8 cellular contexts compared by ENCODE assay signal in genomic region chr15:52529289-52529929, GRCh38. TPM values are rescaled to one million over a fixed set of nuclear protein-coding genes. Genes with fewer than 3 reads are reported as not detected.
A peak's percentile ranks its signal among the peaks of the same experiment; 100 is the strongest.
DNase-seq lines count a peak whose midpoint lies in the region; ATAC-seq, FAIRE-seq and TF ChIP-seq lines count a peak whose summit lies in the region.

No MANE protein-coding gene starts in this region.

- TF ChIP-seq CTCF in RWPE2 (IDR thresholded peaks at IDR 0.05; ENCODE audit: poor library complexity, severe bottlenecking) (peak; percentile 24), body of pancreas (IDR thresholded peaks at IDR 0.05) (no peak), HepG2 (CRISPR knock-in tag; IDR thresholded peaks at IDR 0.05) (no peak)

- peak overlapping the region; percentile 53 to 86 (median 78); a peak in 21 of 22 replicates for H3K27ac ChIP-seq in BLaER1 treated with 17β-estradiol and CSF1 and Interleukin-3, amounts not matched to agents 10 nM and 100 nM
- H3K27ac ChIP-seq in RWPE2 (ENCODE audit: poor library complexity, severe bottlenecking) (peak overlapping the region; percentile 28), body of pancreas (peak overlapping the region; percentile 25 to 73 (median 43)), HepG2 (ENCODE audit: extremely low read length, insufficient read depth, low read length) (no peak overlapping the region)

- H3K4me2 ChIP-seq in BLaER1 treated with 17β-estradiol and CSF1 and Interleukin-3, amounts not matched to agents 10 nM and 100 nM: peak overlapping the region; percentile 75 to 97 (median 89)
- H3K4me2 ChIP-seq in HepG2 (ENCODE audit: low read depth, low read length): peak overlapping the region; percentile 81

- peak overlapping the region; percentile 78 to 90 (median 87) for H3K9ac ChIP-seq in BLaER1 treated with 17β-estradiol and CSF1 and Interleukin-3, amounts not matched to agents 10 nM and 100 nM
- H3K9ac ChIP-seq in HepG2 (ENCODE audit: insufficient read depth, low read depth, low read length): no peak overlapping the region

- no peak for TF ChIP-seq POLR2A in body of pancreas (IDR thresholded peaks at IDR 0.05)
- TF ChIP-seq POLR2A in HepG2 (IDR thresholded peaks at IDR 0.05; ENCODE audit: insufficient read depth in 1 of 2, low read depth in 2 of 2, low read length in 2 of 2): no peak

- no peak for DNase-seq in RWPE2 (ENCODE audit: low spot score)
- peak in 1 of 4 donors; percentile 13 for DNase-seq in body of pancreas
- no peak for DNase-seq in HepG2 (ENCODE audit: low spot score)
- DNase-seq in stimulated activated CD8-positive, alpha-beta memory T cell treated with anti-CD3 and anti-CD28 coated beads, Interleukin-4, amount 100 ng/mL, for 48 hours: peak; percentile 48
- no peak for DNase-seq in HUDEP-2 (lab: John Stamatoyannopoulos, UW; ENCODE audit: unreplicated experiment in 76 of 76)
- no peak for DNase-seq in NCI-H2227 treated with DMSO at 0.1 percent for 48 hours (lab: John Stamatoyannopoulos, UW)

- H4K20me1 ChIP-seq in BLaER1 treated with 17β-estradiol and CSF1 and Interleukin-3, amounts not matched to agents 10 nM and 100 nM: peaks cover 9 to 41% (median 33%) of the 10 kb centered on the region in 11 experiments; a peak in 17 of 22 replicates
- no peaks in the 10 kb centered on the region for H4K20me1 ChIP-seq in HepG2 (ENCODE audit: insufficient read depth, low read length)

- peaks cover 17 to 23% (median 21%) of the 10 kb centered on the region in 11 experiments for H3K27me3 ChIP-seq in BLaER1 treated with 17β-estradiol and CSF1 and Interleukin-3, amounts not matched to agents 10 nM and 100 nM
- H3K27me3 ChIP-seq in RWPE2 (ENCODE audit: insufficient read depth, poor library complexity, severe bottlenecking) (no peaks in the 10 kb centered on the region), body of pancreas (no peaks in the 10 kb centered on the region), HepG2 (ENCODE audit: control insufficient read depth in 1 of 2, insufficient read depth in 2 of 2, low read length in 2 of 2) (peaks cover 3 to 42% of the 10 kb centered on the region in 2 experiments; a peak in 4 of 5 replicates)

- no peaks in the 10 kb centered on the region for H3K36me3 ChIP-seq in BLaER1 treated with 17β-estradiol and CSF1 and Interleukin-3, amounts not matched to agents 10 nM and 100 nM
- H3K36me3 ChIP-seq in RWPE2 (ENCODE audit: low read depth) (no peaks in the 10 kb centered on the region), body of pancreas (replicated peaks in 1 of 2; ENCODE audit: insufficient read depth in 1 of 2, low read depth in 2 of 2) (no peaks in the 10 kb centered on the region), HepG2 (replicated peaks in 1 of 2; ENCODE audit: control insufficient read depth in 1 of 2, insufficient read depth in 2 of 2, low read length in 2 of 2) (no peaks in the 10 kb centered on the region)

- peaks cover 16 to 21% (median 18%) of the 10 kb centered on the region in 10 experiments for H3K4me1 ChIP-seq in BLaER1 treated with 17β-estradiol and CSF1 and Interleukin-3, amounts not matched to agents 10 nM and 100 nM
- H3K4me1 ChIP-seq in RWPE2 (ENCODE audit: insufficient read depth, poor library complexity, severe bottlenecking) (peaks cover 6% of the 10 kb centered on the region), body of pancreas (peaks cover 17% of the 10 kb centered on the region), HepG2 (ENCODE audit: insufficient read depth, low read length) (peaks cover 23% of the 10 kb centered on the region)

- TF ChIP-seq EP300 in HepG2 (IDR thresholded peaks at IDR 0.05; ENCODE audit: low read depth in 2 of 2, low read length in 2 of 2) (no peak), HepG2 (CRISPR knock-in tag; IDR thresholded peaks at IDR 0.05; ENCODE audit: borderline replicate concordance) (no peak)

- H2AFZ ChIP-seq in HepG2 (ENCODE audit: low read length): peak overlapping the region; percentile 39

- no TSS peak for BruUV-seq in HepG2 (replicated peaks; lab: Mats Ljungman, UMichigan)

- WGBS in body of pancreas, 2 donors: 1 to 2% methylated on average over 20 to 37 of the region's 37 CpGs
- WGBS in HepG2 (ENCODE audit: low lambda C conversion rate): 5% methylated on average over 18 of the region's 37 CpGs

- ATAC-seq in GM21723 (IDR thresholded peaks at IDR 0.05; ENCODE audit: unreplicated experiment): peak; percentile 6
- peak; percentile 44; the same call in 2 of the 3 replicates for ATAC-seq in RWPE2 (ENCODE audit: low read depth)
- no peak for ATAC-seq in body of pancreas
- peak; percentile 64 for ATAC-seq in HepG2

- no peak for TF ChIP-seq RAD21 in HepG2 (CRISPR knock-in tag; IDR thresholded peaks at IDR 0.05)

- no peaks in the 10 kb centered on the region for H3K79me2 ChIP-seq in HepG2 (ENCODE audit: insufficient read depth, low read length)

- H3K4me3 ChIP-seq in BLaER1 treated with 17β-estradiol and CSF1 and Interleukin-3, amounts not matched to agents 10 nM and 100 nM: peak overlapping the region; percentile 75 to 95 (median 86)
- H3K4me3 ChIP-seq in RWPE2 (ENCODE audit: severe bottlenecking) (peak overlapping the region; percentile 77), body of pancreas (peak overlapping the region; percentile 21 to 62), HepG2 (replicated peaks in 1 of 3; ENCODE audit: insufficient read depth in 1 of 3, low read depth in 2 of 3, low read length in 3 of 3) (peak overlapping the region; percentile 41 to 78 (median 56); a peak in 5 of 6 replicates)

- no peak for FAIRE-seq in HepG2 (lab: Jason Lieb, UNC)

- POLR2A ChIA-PET in HepG2 (lab: Yijun Ruan, JAX): interaction anchor here (1.0 kb wide), 1 partner anchor 40 kb away, joined by 4 read pairs; no protein-coding TSS in a partner anchor

- no peaks in the 10 kb centered on the region for H3K9me3 ChIP-seq in BLaER1 treated with 17β-estradiol and CSF1 and Interleukin-3, amounts not matched to agents 10 nM and 100 nM (replicated peaks in 1 of 11)
- H3K9me3 ChIP-seq in RWPE2 (ENCODE audit: severe bottlenecking) (no peaks in the 10 kb centered on the region), body of pancreas (no peaks in the 10 kb centered on the region), HepG2 (ENCODE audit: low read length) (no peaks in the 10 kb centered on the region)

- in situ Hi-C loops in HepG2 (cut with HindIII; ENCODE audit: extremely low pct_ligation_motif_present, low pct_unique_long_range_greater_than_20kb): no loop called here

- intact Hi-C loops in body of pancreas (cut with DNase I) (no loop called here), HepG2 (cut with micrococcal nuclease; ENCODE audit: unreplicated experiment) (loop anchor here (10.0 kb wide), 2 partner anchors 145 to 205 kb away; partner anchors contain the start of gene ATOSA)

- CTCF ChIA-PET in HepG2 (lab: Yijun Ruan, JAX; ENCODE audit: low intra/inter-chr PET ratio, low total read pairs): no interaction called here

RNA-seq across cellular contexts. Expression of gene MYO5A, which starts 0.7 kb away (rescaled TPM):
- 10 to 100 TPM in 1 of 2 donors, 1 to 10 TPM in 1; 8.2 to 11.9 TPM for total RNA-seq in body of pancreas
- total RNA-seq in HepG2 (2016; rRNA removed; fragmentation: Illumina TruSeq; extraction: Trizol): 4.8 and 9.4 TPM in 2 replicates
- total RNA-seq in HepG2 (2016; cell fraction: cytosol; rRNA removed; fragmentation: Illumina TruSeq; extraction: Trizol; ENCODE audit: low read depth): 0.91 and 1.9 TPM in 2 replicates
- total RNA-seq in HepG2 (2016; cell fraction: insoluble cytoplasmic fraction; rRNA removed; fragmentation: Illumina TruSeq; extraction: Trizol): 4.2 and 6.7 TPM in 2 replicates
- 3.0 and 3.6 TPM in 2 replicates for total RNA-seq in HepG2 (2016; cell fraction: membrane; rRNA removed; fragmentation: Illumina TruSeq; extraction: Trizol)
- total RNA-seq in HepG2 (2016; cell fraction: nucleus; rRNA removed; fragmentation: Illumina TruSeq; extraction: Trizol): 4.6 and 5.9 TPM in 2 replicates
- polyA plus RNA-seq in HepG2 (2011; rRNA removed): 2.7 and 2.8 TPM in 2 replicates
- polyA plus RNA-seq in HepG2 (2011; cell fraction: cytosol; rRNA removed): 2.1 and 2.8 TPM in 2 replicates
- 2.8 and 3.8 TPM in 2 replicates for polyA plus RNA-seq in HepG2 (2011; cell fraction: nucleus; rRNA removed)
- polyA plus RNA-seq in HepG2 (2012): 1.3 and 1.5 TPM in 2 replicates
- polyA plus RNA-seq in HepG2 (2016; cell fraction: cytosol; fragmentation: Illumina TruSeq; extraction: Trizol; ENCODE audit: low read depth): 0.27 and 0.34 TPM in 2 replicates
- 3.4 and 4.6 TPM in 2 replicates for polyA plus RNA-seq in HepG2 (2016; cell fraction: insoluble cytoplasmic fraction; fragmentation: Illumina TruSeq; extraction: Trizol; ENCODE audit: low read depth)
- 0.93 and 1.1 TPM in 2 replicates for polyA plus RNA-seq in HepG2 (2016; cell fraction: membrane; fragmentation: Illumina TruSeq; extraction: Trizol; ENCODE audit: low read depth)
- polyA plus RNA-seq in HepG2 (2016; cell fraction: nucleus; fragmentation: Illumina TruSeq; extraction: Trizol; ENCODE audit: insufficient read depth, low read depth): 4.0 and 5.1 TPM in 2 replicates
- polyA minus RNA-seq in HepG2 (2011; rRNA and poly(A)+ RNA removed; ENCODE audit: low replicate concordance): 9.6 and 27.2 TPM in 2 replicates
- polyA minus RNA-seq in HepG2 (2011; cell fraction: cytosol; rRNA and poly(A)+ RNA removed): 2.6 and 5.5 TPM in 2 replicates
- polyA minus RNA-seq in HepG2 (2011; cell fraction: nucleus; rRNA and poly(A)+ RNA removed): 5.7 and 8.0 TPM in 2 replicates

RNA-seq across cellular contexts. Expression of gene ARPP19, which starts 39.4 kb away (rescaled TPM):
- total RNA-seq in body of pancreas (10 to 100 TPM; 37.2 to 65.4 TPM), HepG2 (2016; rRNA removed; fragmentation: Illumina TruSeq; extraction: Trizol) (123 and 213 TPM in 2 replicates)
- total RNA-seq in HepG2 (2016; cell fraction: cytosol; rRNA removed; fragmentation: Illumina TruSeq; extraction: Trizol; ENCODE audit: low read depth): 48.6 and 51.6 TPM in 2 replicates
- total RNA-seq in HepG2 (2016; cell fraction: insoluble cytoplasmic fraction; rRNA removed; fragmentation: Illumina TruSeq; extraction: Trizol): 118 and 236 TPM in 2 replicates
- 139 and 157 TPM in 2 replicates for total RNA-seq in HepG2 (2016; cell fraction: membrane; rRNA removed; fragmentation: Illumina TruSeq; extraction: Trizol)
- 60.2 and 70.4 TPM in 2 replicates for total RNA-seq in HepG2 (2016; cell fraction: nucleus; rRNA removed; fragmentation: Illumina TruSeq; extraction: Trizol)
- polyA plus RNA-seq in HepG2 (2011; rRNA removed): 52.9 and 70.8 TPM in 2 replicates
- 23.7 and 50.4 TPM in 2 replicates for polyA plus RNA-seq in HepG2 (2011; cell fraction: cytosol; rRNA removed)
- polyA plus RNA-seq in HepG2 (2011; cell fraction: nucleus; rRNA removed): 8.8 and 16.4 TPM in 2 replicates
- 48.0 and 60.4 TPM in 2 replicates for polyA plus RNA-seq in HepG2 (2012)
- 47.2 and 48.8 TPM in 2 replicates for polyA plus RNA-seq in HepG2 (2016; cell fraction: cytosol; fragmentation: Illumina TruSeq; extraction: Trizol; ENCODE audit: low read depth)
- 150 and 158 TPM in 2 replicates for polyA plus RNA-seq in HepG2 (2016; cell fraction: insoluble cytoplasmic fraction; fragmentation: Illumina TruSeq; extraction: Trizol; ENCODE audit: low read depth)
- polyA plus RNA-seq in HepG2 (2016; cell fraction: membrane; fragmentation: Illumina TruSeq; extraction: Trizol; ENCODE audit: low read depth): 82.4 and 95.9 TPM in 2 replicates
- 65.7 and 70.7 TPM in 2 replicates for polyA plus RNA-seq in HepG2 (2016; cell fraction: nucleus; fragmentation: Illumina TruSeq; extraction: Trizol; ENCODE audit: insufficient read depth, low read depth)
- polyA minus RNA-seq in HepG2 (2011; rRNA and poly(A)+ RNA removed; ENCODE audit: low replicate concordance): 44.0 and 58.4 TPM in 2 replicates
- 55.9 and 73.0 TPM in 2 replicates for polyA minus RNA-seq in HepG2 (2011; cell fraction: cytosol; rRNA and poly(A)+ RNA removed)
- 42.1 and 61.3 TPM in 2 replicates for polyA minus RNA-seq in HepG2 (2011; cell fraction: nucleus; rRNA and poly(A)+ RNA removed)
